ENCODE assay signal across 1 cellular context in genomic region chr1:8860738-8861516, GRCh38.
TF ChIP-seq lines count a peak whose summit lies in the region.

No MANE protein-coding gene starts in this region.

TF ChIP-seq in HCT116, 20 proteins besides CTCF, POLR2A, EP300 and RAD21 (continued from another document):
- no peak for TF ChIP-seq FOSL1 (IDR thresholded peaks at IDR 0.05; ENCODE audit: low read depth)
- TF ChIP-seq YY1 (IDR thresholded peaks at IDR 0.05; ENCODE audit: extremely low read depth, insufficient replicate concordance, low read depth, low read length) = no peak
- TF ChIP-seq JUND (IDR thresholded peaks at IDR 0.05) = no peak
- TF ChIP-seq TCF7L2 (IDR thresholded peaks at IDR 0.05; ENCODE audit: borderline replicate concordance, extremely low read depth, insufficient read depth, insufficient read length) = no peak
- TF ChIP-seq SP1 (IDR thresholded peaks at IDR 0.05; ENCODE audit: low read depth) = no peak
- no peak for TF ChIP-seq CBX3 (IDR thresholded peaks at IDR 0.05; ENCODE audit: low read depth)
